9 cellular contexts compared by ENCODE assay signal in genomic region chr2:176763871-176764404, GRCh38.
DNase-seq lines count a peak whose midpoint lies in the region; ATAC-seq lines count a peak whose summit lies in the region.
"Had no signal": no experiment of that assay in that cellular context is flagged by ENCODE, and none has a peak within 500 bp of the region (broad histone marks: within the 10 kb centered on the region; RNA-seq: fewer than 3 reads in every experiment).

No MANE protein-coding gene starts in this region.

- ATAC-seq in GM19438 (IDR thresholded peaks at IDR 0.05; ENCODE audit: low read depth, unreplicated experiment) (peak; percentile 87), HG03045 (IDR thresholded peaks at IDR 0.05; ENCODE audit: unreplicated experiment) (peak; percentile 65), HG03571 (IDR thresholded peaks at IDR 0.05; ENCODE audit: unreplicated experiment) (no peak)
- ATAC-seq: lower lobe of right lung had no signal

- in situ Hi-C loops in Caki2 (cut with HindIII; ENCODE audit: low pct_unique_long_range_greater_than_20kb, low sequenced_read_pairs): no loop called here

- DNase-seq in Caki2 (ENCODE audit: low read depth) (peak; percentile 2), SHP77 (lab: John Stamatoyannopoulos, UW) (peak; percentile 77 to 84), T-helper 1 cell (no peak)
- no peak for DNase-seq in activated effector memory CD4-positive, alpha-beta T cell treated with Interleukin-2 at 50 U/mL for 16 hours
- DNase-seq in activated CD4-positive, alpha-beta T cell treated with anti-CD3 and anti-CD28 coated beads for 4 hours: no peak
- DNase-seq: lower lobe of right lung had no signal

Comparison
In these comparisons a context has a peak if more than half of its experiments do, and no peak if none do; other contexts are left out.
1. DNase-seq: peak in Caki2 (single experiment) and SHP77 (2 of 2); none in activated effector memory CD4-positive, alpha-beta T cell treated with Interleukin-2 at 50 U/mL for 16 hours (single experiment), activated CD4-positive, alpha-beta T cell treated with anti-CD3 and anti-CD28 coated beads for 4 hours (0 of 2) and T-helper 1 cell (0 of 5).